1 cellular context compared by ENCODE assay signal in genomic region chr2:25228848-25229674, GRCh38.
TF ChIP-seq lines count a peak whose summit lies in the region.

No MANE protein-coding gene starts in this region.

TF ChIP-seq in HepG2, 621 proteins besides CTCF, POLR2A, EP300 and RAD21 (continued from another document and continues in another):
- TF ChIP-seq ZNF318 (CRISPR knock-in tag; IDR thresholded peaks at IDR 0.05) (no peak), HOMEZ (CRISPR knock-in tag; IDR thresholded peaks at IDR 0.05; ENCODE audit: low read depth) (0 out of 2 replicates have a peak, but pooled peaks have one; percentile 22), GATAD1 (CRISPR knock-in tag; IDR thresholded peaks at IDR 0.05) (no peak), CENPX (CRISPR knock-in tag; IDR thresholded peaks at IDR 0.05) (no peak), NFIB (CRISPR knock-in tag; IDR thresholded peaks at IDR 0.05; ENCODE audit: borderline replicate concordance) (no peak), ZNF333 (CRISPR knock-in tag; IDR thresholded peaks at IDR 0.05; ENCODE audit: borderline replicate concordance) (no peak), SRSF4 (IDR thresholded peaks at IDR 0.05; ENCODE audit: low read depth, low read length, poor library complexity, severe bottlenecking) (no peak), PRDM10 (CRISPR knock-in tag; IDR thresholded peaks at IDR 0.05; ENCODE audit: low read depth) (no peak), ZNF609 (CRISPR knock-in tag; IDR thresholded peaks at IDR 0.05; ENCODE audit: borderline replicate concordance) (no peak), RERE (CRISPR knock-in tag; IDR thresholded peaks at IDR 0.05; ENCODE audit: low read depth) (no peak), ZFP36 (IDR thresholded peaks at IDR 0.05; ENCODE audit: borderline replicate concordance, low read depth, low read length, partially characterized antibody) (no peak), NR2F2 (IDR thresholded peaks at IDR 0.05; ENCODE audit: borderline replicate concordance, low read depth) (no peak), KAT7 (CRISPR knock-in tag; IDR thresholded peaks at IDR 0.05; ENCODE audit: borderline replicate concordance) (no peak), SOX13 (IDR thresholded peaks at IDR 0.05) (no peak), SOX13 (CRISPR knock-in tag; conservative IDR thresholded peaks at IDR 0.05 in 1 of 2, IDR thresholded peaks at IDR 0.05 in 1 of 2) (0 out of 4 replicates have a peak, but pooled peaks of 1 of the 2 experiments have one; percentile 5), CEBPG (CRISPR knock-in tag; IDR thresholded peaks at IDR 0.05) (no peak), ZFP36L1 (CRISPR knock-in tag; IDR thresholded peaks at IDR 0.05) (no peak), NRL (CRISPR knock-in tag; IDR thresholded peaks at IDR 0.05; ENCODE audit: borderline replicate concordance) (no peak), ZNF740 (CRISPR knock-in tag; IDR thresholded peaks at IDR 0.05) (peak; percentile 85), YEATS2 (CRISPR knock-in tag; IDR thresholded peaks at IDR 0.05; ENCODE audit: borderline replicate concordance) (no peak), ZFYVE20 (CRISPR knock-in tag; IDR thresholded peaks at IDR 0.05; ENCODE audit: borderline replicate concordance, low read depth) (no peak)
